ENCODE assay signal across 13 cellular contexts in genomic region chr11:78427615-78428272, GRCh38. TPM values are rescaled to one million over a fixed set of nuclear protein-coding genes. Genes with fewer than 3 reads are reported as not detected.
A peak's percentile ranks its signal among the peaks of the same experiment; 100 is the strongest.
DNase-seq lines count a peak whose midpoint lies in the region; ATAC-seq and TF ChIP-seq lines count a peak whose summit lies in the region.
"Had no signal": no experiment of that assay in that cellular context is flagged by ENCODE, and none has a peak within 500 bp of the region (broad histone marks: within the 10 kb centered on the region; RNA-seq: fewer than 3 reads in every experiment).

No MANE protein-coding gene starts in this region.

- H3K36me3 ChIP-seq in breast epithelium (no peaks in the 10 kb centered on the region), thoracic aorta (no peaks in the 10 kb centered on the region), SJCRH30 (no peaks in the 10 kb centered on the region)

- H3K4me3 Mint-ChIP-seq in MCF 10A (ENCODE audit: unreplicated experiment), result no peak overlapping the region
- peak overlapping the region; percentile 62 to 69 for H3K4me3 Mint-ChIP-seq in activated T-cell treated with anti-CD3 and anti-CD28 coated beads, Interleukin-2, amount 50 U/mL, for 72 hours

- H3K27me3 Mint-ChIP-seq in MCF 10A (ENCODE audit: insufficient read depth, unreplicated experiment), result no peaks in the 10 kb centered on the region
- H3K27me3 Mint-ChIP-seq in activated T-cell treated with anti-CD3 and anti-CD28 coated beads, Interleukin-2, amount 50 U/mL, for 72 hours (ENCODE audit: low read depth), result no peaks in the 10 kb centered on the region

- H3K27me3 ChIP-seq in breast epithelium (no peaks in the 10 kb centered on the region), thoracic aorta (replicated peaks; ENCODE audit: insufficient read depth) (no peaks in the 10 kb centered on the region), SJCRH30 (no peaks in the 10 kb centered on the region)

- intact Hi-C loops in MCF 10A (cut with micrococcal nuclease), result no loop called here
- intact Hi-C loops in breast epithelium (cut with DNase I; ENCODE audit: low total_unique reads), result no loop called here

- no peaks in the 10 kb centered on the region for H3K9me3 Mint-ChIP-seq in MCF 10A (ENCODE audit: unreplicated experiment)
- H3K9me3 Mint-ChIP-seq in activated T-cell treated with anti-CD3 and anti-CD28 coated beads, Interleukin-2, amount 50 U/mL, for 72 hours, result no peaks in the 10 kb centered on the region

- H3K4me3 ChIP-seq in breast epithelium, result no peak overlapping the region
- H3K4me3 ChIP-seq in thoracic aorta, result peak overlapping the region; percentile 10
- H3K4me3 ChIP-seq in SJCRH30, result no peak overlapping the region

- no TSS peak for BruUV-seq in MCF 10A (replicated peaks; lab: Mats Ljungman, UMichigan)

- TF ChIP-seq POLR2A in breast epithelium (IDR thresholded peaks at IDR 0.05), result no peak

- CTCF ChIA-PET in MCF 10A (lab: Yijun Ruan, JAX), result interaction anchor here (0.5 to 1.7 kb wide), 5 partner anchors 10 to 200 kb away, joined by 3 to 8 read pairs (median 4); partner anchors contain the start of gene GAB2

- POLR2A ChIA-PET in MCF 10A (lab: Yijun Ruan, JAX), result interaction anchor here (0.7 to 2.2 kb wide), 3 partner anchors 9 to 902 kb away, joined by 3 to 8 read pairs (median 3); no protein-coding TSS in a partner anchor

- no peak overlapping the region for H3K27ac ChIP-seq in breast epithelium
- no peak overlapping the region for H3K27ac ChIP-seq in thoracic aorta
- H3K27ac ChIP-seq in SJCRH30, result no peak overlapping the region

- H3K9me3 ChIP-seq in breast epithelium (no peaks in the 10 kb centered on the region), thoracic aorta (no peaks in the 10 kb centered on the region), SJCRH30 (replicated peaks) (no peaks in the 10 kb centered on the region)

- DNase-seq in MCF 10A (ENCODE audit: unreplicated experiment) (no peak), breast epithelium (ENCODE audit: low spot score in 2 of 2) (no peak), thoracic aorta (ENCODE audit: low spot score) (no peak), SJCRH30 (no peak)
- DNase-seq in activated T-cell treated with anti-CD3 and anti-CD28 coated beads, Interleukin-2, amount 50 U/mL, for 72 hours, result peak in 1 of 2 donors; percentile 42
- DNase-seq: AML-193, glutamatergic neuron, KG1, midbrain, NCI-H524 had no signal

- no peaks in the 10 kb centered on the region for H3K4me1 Mint-ChIP-seq in MCF 10A (ENCODE audit: insufficient read depth, unreplicated experiment)
- peaks cover 60% of the 10 kb centered on the region for H3K4me1 Mint-ChIP-seq in activated T-cell treated with anti-CD3 and anti-CD28 coated beads, Interleukin-2, amount 50 U/mL, for 72 hours (ENCODE audit: low read depth)

- no peaks in the 10 kb centered on the region for H3K4me1 ChIP-seq in breast epithelium
- peaks cover 10 to 17% of the 10 kb centered on the region in 2 donors for H3K4me1 ChIP-seq in thoracic aorta (ENCODE audit: control insufficient read depth in 1 of 2, low read depth in 2 of 2)
- no peaks in the 10 kb centered on the region for H3K4me1 ChIP-seq in SJCRH30

- ATAC-seq in HG02610 (IDR thresholded peaks at IDR 0.05; ENCODE audit: unreplicated experiment) (peak; percentile 73), thoracic aorta (ENCODE audit: insufficient number of reproducible peaks, low FRiP score, low read depth) (no peak), GM21528 (IDR thresholded peaks at IDR 0.05; ENCODE audit: low FRiP score, unreplicated experiment) (no peak), HG02981 (IDR thresholded peaks at IDR 0.05; ENCODE audit: unreplicated experiment) (no peak)
- ATAC-seq in activated T-cell treated with anti-CD3 and anti-CD28 coated beads, Interleukin-2, amount 50 U/mL, for 72 hours (replicated peaks in 1 of 2), result peak; percentile 82 to 85

- no peaks in the 10 kb centered on the region for H3K36me3 Mint-ChIP-seq in MCF 10A (ENCODE audit: insufficient read depth, unreplicated experiment)
- H3K36me3 Mint-ChIP-seq in activated T-cell treated with anti-CD3 and anti-CD28 coated beads, Interleukin-2, amount 50 U/mL, for 72 hours (ENCODE audit: insufficient read depth in 2 of 2), result no peaks in the 10 kb centered on the region

- H3K27ac Mint-ChIP-seq in MCF 10A (ENCODE audit: low read depth, unreplicated experiment), result peak overlapping the region; percentile 65
- H3K27ac Mint-ChIP-seq in activated T-cell treated with anti-CD3 and anti-CD28 coated beads, Interleukin-2, amount 50 U/mL, for 72 hours, result no peak overlapping the region

- no peak for TF ChIP-seq CTCF in MCF 10A (IDR thresholded peaks at IDR 0.05; ENCODE audit: unreplicated experiment)
- no peak for TF ChIP-seq CTCF in breast epithelium (IDR thresholded peaks at IDR 0.05)
- TF ChIP-seq CTCF in thoracic aorta (IDR thresholded peaks at IDR 0.05), result no peak

RNA-seq across cellular contexts. Expression of gene GAB2, which starts 10.1 kb away (rescaled TPM):
- 4.2 and 4.5 TPM in 2 replicates for total RNA-seq in MCF 10A (2022)
- 10 to 100 TPM; 22.9 to 43.8 (median 24.9) TPM for total RNA-seq in breast epithelium
- total RNA-seq in activated T-cell treated with anti-CD3 and anti-CD28 coated beads, Interleukin-2, amount 50 U/mL, for 72 hours, result 10 to 100 TPM; 48.0 to 51.7 TPM
- 10 to 100 TPM; 65.4 to 91.5 TPM for total RNA-seq in thoracic aorta
- total RNA-seq in SJCRH30 (2014; rRNA removed; shearing (Covaris generic)), result 5.6 TPM in 2 replicates

Comparison
In these comparisons a context has a peak if more than half of its experiments do, and no peak if none do; other contexts are left out.
1. ATAC-seq: peak in HG02610 (single experiment) and activated T-cell treated with anti-CD3 and anti-CD28 coated beads, Interleukin-2, amount 50 U/mL, for 72 hours (2 of 2); none in thoracic aorta (single experiment), GM21528 (single experiment) and HG02981 (single experiment).